12 cellular contexts compared by ENCODE assay signal in genomic region chr5:138663009-138663408, GRCh38.
DNase-seq lines count a peak whose midpoint lies in the region; ATAC-seq, FAIRE-seq and TF ChIP-seq lines count a peak whose summit lies in the region.
"Had no signal": no experiment of that assay in that cellular context is flagged by ENCODE, and none has a peak within 500 bp of the region (broad histone marks: within the 10 kb centered on the region; RNA-seq: fewer than 3 reads in every experiment).

No MANE protein-coding gene starts in this region.

- no peak overlapping the region for H2AFZ ChIP-seq in hepatocyte

- peaks cover under 1% of the 10 kb centered on the region for H3K4me1 ChIP-seq in hepatocyte (ENCODE audit: insufficient read depth)

- H4K20me1 ChIP-seq in hepatocyte (ENCODE audit: insufficient read depth, poor library complexity, severe bottlenecking) = no peaks in the 10 kb centered on the region

- no peaks in the 10 kb centered on the region for H3K79me2 ChIP-seq in hepatocyte

- DNase-seq in A172 (ENCODE audit: low spot score) = peak; percentile 47
- no peak for DNase-seq in GM18507 (ENCODE audit: extremely low spot score, insufficient read length, low read depth)
- DNase-seq in SIG-M5 treated with dmso at 0.1 percent for 504 hours (lab: John Stamatoyannopoulos, UW; ENCODE audit: unreplicated experiment) = peak; percentile 75
- peak; percentile 67 for DNase-seq in central memory CD4-positive, alpha-beta T cell
- no peak for DNase-seq in amygdala (lab: John Stamatoyannopoulos, UW)
- DNase-seq in hepatocyte (ENCODE audit: low spot score) = no peak
- no peak for DNase-seq in islet precursor cell
- DNase-seq: left cardiac atrium, NCI-H526 treated with DMSO at 0.1 percent for 48 hours had no signal

- no peaks in the 10 kb centered on the region for H3K36me3 ChIP-seq in hepatocyte (replicated peaks; ENCODE audit: insufficient read depth, low read depth)

- H3K9me2 ChIP-seq in hepatocyte (replicated peaks; ENCODE audit: insufficient read depth) = no peaks in the 10 kb centered on the region

- H3K4me3 ChIP-seq in hepatocyte = no peak overlapping the region

- no peak for ATAC-seq in GM21390 (IDR thresholded peaks at IDR 0.05; ENCODE audit: unreplicated experiment)

- FAIRE-seq in GM18507 (lab: Jason Lieb, UNC) = peak; percentile 45
- FAIRE-seq: D721Med, endometrium had no signal

- WGBS in hepatocyte (ENCODE audit: low lambda C conversion rate, missing lambda C conversion rate) = 83% methylated on average over 5 of the region's 5 CpGs

- TF ChIP-seq CTCF in hepatocyte (IDR thresholded peaks at IDR 0.05; ENCODE audit: poor library complexity) = no peak

- no peak overlapping the region for H3K27ac ChIP-seq in hepatocyte

- H3K9me3 ChIP-seq in hepatocyte (ENCODE audit: low read depth) = no peaks in the 10 kb centered on the region

- no peaks in the 10 kb centered on the region for H3K27me3 ChIP-seq in hepatocyte

- no peak overlapping the region for H3K4me2 ChIP-seq in hepatocyte

Comparison
In these comparisons a context has a peak if more than half of its experiments do, and no peak if none do; other contexts are left out.
1. DNase-seq: peak in A172 (single experiment), SIG-M5 treated with dmso at 0.1 percent for 504 hours (single experiment) and central memory CD4-positive, alpha-beta T cell (single experiment); none in GM18507 (single experiment), amygdala (0 of 56), hepatocyte (single experiment) and islet precursor cell (single experiment).